ENCODE assay signal across 8 cellular contexts in the genomic region with DNA sequence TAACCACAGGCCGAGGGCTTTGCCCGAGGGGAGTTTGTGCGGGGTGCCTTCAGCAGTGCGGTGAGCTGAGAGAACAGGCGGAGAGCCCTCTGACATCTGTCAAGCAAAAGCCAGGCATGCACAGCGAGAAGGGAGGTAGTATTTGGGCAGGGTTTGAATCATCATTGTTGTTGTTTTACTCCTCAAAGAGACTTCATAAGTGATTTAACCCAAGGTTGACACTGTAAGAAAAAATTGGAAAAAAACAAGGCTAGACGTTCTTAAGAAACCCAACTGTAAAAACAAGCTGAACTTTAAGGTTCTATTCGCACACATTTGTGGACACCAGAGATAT. TPM values are rescaled to one million over a fixed set of nuclear protein-coding genes. Genes with fewer than 3 reads are reported as not detected.
DNase-seq lines count a peak whose midpoint lies in the region; ATAC-seq and TF ChIP-seq lines count a peak whose summit lies in the region.

No MANE protein-coding gene starts in this region.

- peak overlapping the region; percentile 61 to 79 for H3K4me3 ChIP-seq in tibial artery

- CTCF ChIA-PET in activated CD8-positive, alpha-beta T cell treated with anti-CD3 and anti-CD28 coated beads, Interleukin-2, amount 10 ng/mL, durations not matched to agents 7 days and 5 days (lab: Charles Lee) = interaction anchor here (1.0 kb wide), 2 partner anchors 10 to 429 kb away, joined by 3 read pairs; no protein-coding TSS in a partner anchor
- CTCF ChIA-PET in GM10248 (lab: Yijun Ruan, JAX) = interaction anchor here (0.7 to 2.4 kb wide), 5 partner anchors 10 to 78 kb away, joined by 3 to 10 read pairs (median 4); no protein-coding TSS in a partner anchor

- peaks cover 11% of the 10 kb centered on the region for H3K4me1 Mint-ChIP-seq in activated T-cell treated with anti-CD3 and anti-CD28 coated beads, Interleukin-2, amount 50 U/mL, for 4 hours (ENCODE audit: low read depth)
- H3K4me1 Mint-ChIP-seq in activated CD8-positive, alpha-beta T cell treated with anti-CD3 and anti-CD28 coated beads, Interleukin-2, amount 10 ng/mL, durations not matched to agents 7 days and 5 days (ENCODE audit: low read depth) = peaks cover 15% of the 10 kb centered on the region

- intact Hi-C loops in tibial artery (cut with DNase I; ENCODE audit: low total_unique reads) = no loop called here

- peaks cover 2% of the 10 kb centered on the region for H3K36me3 Mint-ChIP-seq in activated T-cell treated with anti-CD3 and anti-CD28 coated beads, Interleukin-2, amount 50 U/mL, for 4 hours (ENCODE audit: insufficient read depth)
- no peaks in the 10 kb centered on the region for H3K36me3 Mint-ChIP-seq in activated CD8-positive, alpha-beta T cell treated with anti-CD3 and anti-CD28 coated beads, Interleukin-2, amount 10 ng/mL, durations not matched to agents 7 days and 5 days (ENCODE audit: low read depth)

- peaks cover 9% of the 10 kb centered on the region for H3K27me3 Mint-ChIP-seq in activated T-cell treated with anti-CD3 and anti-CD28 coated beads, Interleukin-2, amount 50 U/mL, for 4 hours (ENCODE audit: low read depth)
- peaks cover 26% of the 10 kb centered on the region for H3K27me3 Mint-ChIP-seq in activated CD8-positive, alpha-beta T cell treated with anti-CD3 and anti-CD28 coated beads, Interleukin-2, amount 10 ng/mL, durations not matched to agents 7 days and 5 days (ENCODE audit: low read depth)

- no peaks in the 10 kb centered on the region for H3K27me3 ChIP-seq in tibial artery

- no peaks in the 10 kb centered on the region for H3K9me3 Mint-ChIP-seq in activated T-cell treated with anti-CD3 and anti-CD28 coated beads, Interleukin-2, amount 50 U/mL, for 4 hours
- H3K9me3 Mint-ChIP-seq in activated CD8-positive, alpha-beta T cell treated with anti-CD3 and anti-CD28 coated beads, Interleukin-2, amount 10 ng/mL, durations not matched to agents 7 days and 5 days (ENCODE audit: insufficient read depth) = no peaks in the 10 kb centered on the region

- H3K4me1 ChIP-seq in tibial artery = peaks cover 0 to 13% (median 5%) of the 10 kb centered on the region in 4 donors

- H3K27ac Mint-ChIP-seq in activated CD8-positive, alpha-beta T cell treated with anti-CD3 and anti-CD28 coated beads, Interleukin-2, amount 10 ng/mL, durations not matched to agents 7 days and 5 days = no peak overlapping the region

- POLR2A ChIA-PET in activated CD8-positive, alpha-beta T cell treated with anti-CD3 and anti-CD28 coated beads, Interleukin-2, amount 10 ng/mL, durations not matched to agents 7 days and 5 days (lab: Charles Lee) = interaction anchor here (0.6 kb wide), 1 partner anchor 8 kb away, joined by 3 read pairs; no protein-coding TSS in a partner anchor
- POLR2A ChIA-PET in GM10248 (lab: Yijun Ruan, JAX) = no interaction called here

- H3K4me3 Mint-ChIP-seq in activated T-cell treated with anti-CD3 and anti-CD28 coated beads, Interleukin-2, amount 50 U/mL, for 4 hours = peak overlapping the region; percentile 50
- H3K4me3 Mint-ChIP-seq in activated CD8-positive, alpha-beta T cell treated with anti-CD3 and anti-CD28 coated beads, Interleukin-2, amount 10 ng/mL, durations not matched to agents 7 days and 5 days = peak overlapping the region; percentile 88

- DNase-seq in activated T-cell treated with anti-CD3 and anti-CD28 coated beads, Interleukin-2, amount 50 U/mL, for 4 hours = no peak
- no peak for DNase-seq in activated T-cell treated with anti-CD3 and anti-CD28 coated beads, Interleukin-2, amount 50 U/mL, for 48 hours
- no peak for DNase-seq in activated CD8-positive, alpha-beta T cell treated with anti-CD3 and anti-CD28 coated beads, Interleukin-2, amount 10 ng/mL, durations not matched to agents 7 days and 5 days
- DNase-seq in kidney glomerular epithelial cell (lab: John Stamatoyannopoulos, UW) (peak; percentile 34), tibial artery (no peak), GM10248 (ENCODE audit: extremely low spot score) (no peak), germinal center (ENCODE audit: low spot score) (no peak)

- ATAC-seq in activated T-cell treated with anti-CD3 and anti-CD28 coated beads, Interleukin-2, amount 50 U/mL, for 4 hours = no peak
- ATAC-seq in activated CD8-positive, alpha-beta T cell treated with anti-CD3 and anti-CD28 coated beads, Interleukin-2, amount 10 ng/mL, durations not matched to agents 7 days and 5 days = no peak
- no peak for ATAC-seq in HG02870 (IDR thresholded peaks at IDR 0.05; ENCODE audit: unreplicated experiment)

- no peak for TF ChIP-seq CTCF in tibial artery (IDR thresholded peaks at IDR 0.05)
- no peak for TF ChIP-seq CTCF in GM10248 (IDR thresholded peaks at IDR 0.05; ENCODE audit: control extremely low read depth, extremely low read depth, low read depth, missing control alignments)

- H3K27ac ChIP-seq in tibial artery = no peak overlapping the region

- no peaks in the 10 kb centered on the region for H3K9me3 ChIP-seq in tibial artery

- H3K36me3 ChIP-seq in tibial artery = no peaks in the 10 kb centered on the region

RNA-seq across cellular contexts. Expression of gene ADAM22, which starts 1.3 kb away (rescaled TPM):
- total RNA-seq in activated T-cell treated with anti-CD3 and anti-CD28 coated beads, Interleukin-2, amount 50 U/mL, for 4 hours = 1 to 10 TPM; 1.1 to 1.8 (median 1.2) TPM
- total RNA-seq in activated CD8-positive, alpha-beta T cell treated with anti-CD3 and anti-CD28 coated beads, Interleukin-2, amount 10 ng/mL, durations not matched to agents 7 days and 5 days = 1 to 10 TPM; 2.2 to 3.1 TPM

RNA-seq across cellular contexts. Expression of gene DBF4, which starts 59.0 kb away (rescaled TPM):
- total RNA-seq in activated T-cell treated with anti-CD3 and anti-CD28 coated beads, Interleukin-2, amount 50 U/mL, for 4 hours = 10 to 100 TPM; 41.4 to 43.9 (median 43.7) TPM
- total RNA-seq in activated CD8-positive, alpha-beta T cell treated with anti-CD3 and anti-CD28 coated beads, Interleukin-2, amount 10 ng/mL, durations not matched to agents 7 days and 5 days = 10 to 100 TPM; 82.6 to 85.9 TPM

RNA-seq across cellular contexts. Expression of gene SLC25A40, which starts 59.2 kb away (rescaled TPM):
- 10 to 100 TPM; 20.4 to 21.7 (median 21.7) TPM for total RNA-seq in activated T-cell treated with anti-CD3 and anti-CD28 coated beads, Interleukin-2, amount 50 U/mL, for 4 hours
- 10 to 100 TPM; 49.1 to 52.4 TPM for total RNA-seq in activated CD8-positive, alpha-beta T cell treated with anti-CD3 and anti-CD28 coated beads, Interleukin-2, amount 10 ng/mL, durations not matched to agents 7 days and 5 days
